Comparison of ENCODE assay signal across 13 cellular contexts in genomic region chr11:113261709-113262475, GRCh38. TPM values are rescaled to one million over a fixed set of nuclear protein-coding genes. Genes with fewer than 3 reads are reported as not detected.
DNase-seq lines count a peak whose midpoint lies in the region; ATAC-seq, FAIRE-seq and TF ChIP-seq lines count a peak whose summit lies in the region.
"Had no signal": no experiment of that assay in that cellular context is flagged by ENCODE, and none has a peak within 500 bp of the region (broad histone marks: within the 10 kb centered on the region; RNA-seq: fewer than 3 reads in every experiment).

No MANE protein-coding gene starts in this region.

- no peaks in the 10 kb centered on the region for H3K79me2 ChIP-seq in fibroblast of lung (ENCODE audit: control insufficient read depth, insufficient read depth, low read length)

- no peaks in the 10 kb centered on the region for H3K4me1 ChIP-seq in fibroblast of lung (ENCODE audit: control insufficient read depth, extremely low read depth, insufficient read depth, low read length)

- no peak overlapping the region for H3K27ac ChIP-seq in fibroblast of lung (ENCODE audit: insufficient read depth, low read length)
- H3K27ac ChIP-seq: cardiac muscle cell had no signal

- DNase-seq in GM03348 (ENCODE audit: low spot score) (peak; percentile 24), RPMI8226 (peak; percentile 89), fibroblast of lung (ENCODE audit: low read depth in 2 of 2) (peak; percentile 19 to 97), pons (ENCODE audit: low spot score) (peak; percentile 77), left colon (no peak), GM12892 (ENCODE audit: insufficient read length) (no peak)
- DNase-seq in central memory CD4-positive, alpha-beta T cell, result no peak
- DNase-seq: CD8-positive, alpha-beta memory T cell; NCI-H187; stimulated activated CD4-positive, alpha-beta T cell treated with anti-CD3 and anti-CD28 coated beads, Interleukin-2, amount 100 ng/mL, for 48 hours; stimulated activated naive CD8-positive, alpha-beta T cell treated with anti-CD3 and anti-CD28 coated beads, Interleukin-15, Interleukin-2, amounts not matched to agents 100 U/mL and 50 U/mL, for 24 hours had no signal

- FAIRE-seq in GM12892 (lab: Jason Lieb, UNC), result no peak

- H3K9me3 ChIP-seq in fibroblast of lung (ENCODE audit: control insufficient read depth, insufficient read depth, low read depth, low read length), result no peaks in the 10 kb centered on the region

- intact Hi-C loops in left colon (cut with DNase I, micrococcal nuclease), result no loop called here

- TF ChIP-seq CTCF in fibroblast of lung (conservative IDR thresholded peaks at IDR 0.05 in 1 of 2, IDR thresholded peaks at IDR 0.05 in 1 of 2; ENCODE audit: low read depth in 1 of 2, low read length in 2 of 2), result no peak

- TF ChIP-seq POLR2A in GM12892 (IDR thresholded peaks at IDR 0.05; ENCODE audit: low read depth, low read length), result no peak

- ATAC-seq in left colon (no peak), GM18873 (IDR thresholded peaks at IDR 0.05; ENCODE audit: low FRiP score, unreplicated experiment) (no peak)
- ATAC-seq: stimulated activated naive CD8-positive, alpha-beta T cell treated with anti-CD3 and anti-CD28 coated beads, Interleukin-15, Interleukin-2, amounts not matched to agents 100 U/mL and 50 U/mL, for 24 hours had no signal

- H2AFZ ChIP-seq in fibroblast of lung (ENCODE audit: low read length), result no peak overlapping the region

- no peaks in the 10 kb centered on the region for H3K27me3 ChIP-seq in fibroblast of lung (ENCODE audit: control insufficient read depth, insufficient read depth, low read length)
- H3K27me3 ChIP-seq: cardiac muscle cell had no signal

- H3K9ac ChIP-seq in fibroblast of lung (ENCODE audit: insufficient read depth, low read length), result no peak overlapping the region

- no peaks in the 10 kb centered on the region for H4K20me1 ChIP-seq in fibroblast of lung (ENCODE audit: control insufficient read depth, extremely low read depth, insufficient read depth, low read length)

- H3K4me3 ChIP-seq in fibroblast of lung (replicated peaks in 1 of 4; ENCODE audit: control extremely low read depth in 1 of 4, insufficient read depth in 1 of 4, low read depth in 3 of 4, low read length in 4 of 4), result no peak overlapping the region
- H3K4me3 ChIP-seq: cardiac muscle cell had no signal

- H3K36me3 ChIP-seq in fibroblast of lung (ENCODE audit: control insufficient read depth, insufficient read depth, low read length), result no peaks in the 10 kb centered on the region

- H3K4me2 ChIP-seq in fibroblast of lung (ENCODE audit: extremely low read depth, insufficient read depth, low read length), result no peak overlapping the region

RNA-seq across cellular contexts. Expression of gene TTC12, which starts 52.5 kb away (rescaled TPM):
- total RNA-seq in fibroblast of lung (11.9 and 23.1 TPM in 2 replicates), left colon (10 to 100 TPM; 12.8 to 14.4 TPM)
- polyA plus RNA-seq in fibroblast of lung, result 9.9 and 13.4 TPM in 2 replicates
- polyA plus RNA-seq in fibroblast of lung (2012), result 5.2 and 11.0 TPM in 2 replicates
- polyA minus RNA-seq in fibroblast of lung (ENCODE audit: low replicate concordance), result 12.3 and 19.7 TPM in 2 replicates
- 8.4 TPM for polyA plus RNA-seq in GM12892 (2012; ENCODE audit: missing spikeins)

Comparison
In these comparisons a context has a peak if more than half of its experiments do, and no peak if none do; other contexts are left out.
1. DNase-seq: peak in GM03348 (single experiment), RPMI8226 (single experiment), fibroblast of lung (2 of 2) and pons (single experiment); none in left colon (0 of 2), GM12892 (single experiment) and central memory CD4-positive, alpha-beta T cell (single experiment).